In the genomic region with DNA sequence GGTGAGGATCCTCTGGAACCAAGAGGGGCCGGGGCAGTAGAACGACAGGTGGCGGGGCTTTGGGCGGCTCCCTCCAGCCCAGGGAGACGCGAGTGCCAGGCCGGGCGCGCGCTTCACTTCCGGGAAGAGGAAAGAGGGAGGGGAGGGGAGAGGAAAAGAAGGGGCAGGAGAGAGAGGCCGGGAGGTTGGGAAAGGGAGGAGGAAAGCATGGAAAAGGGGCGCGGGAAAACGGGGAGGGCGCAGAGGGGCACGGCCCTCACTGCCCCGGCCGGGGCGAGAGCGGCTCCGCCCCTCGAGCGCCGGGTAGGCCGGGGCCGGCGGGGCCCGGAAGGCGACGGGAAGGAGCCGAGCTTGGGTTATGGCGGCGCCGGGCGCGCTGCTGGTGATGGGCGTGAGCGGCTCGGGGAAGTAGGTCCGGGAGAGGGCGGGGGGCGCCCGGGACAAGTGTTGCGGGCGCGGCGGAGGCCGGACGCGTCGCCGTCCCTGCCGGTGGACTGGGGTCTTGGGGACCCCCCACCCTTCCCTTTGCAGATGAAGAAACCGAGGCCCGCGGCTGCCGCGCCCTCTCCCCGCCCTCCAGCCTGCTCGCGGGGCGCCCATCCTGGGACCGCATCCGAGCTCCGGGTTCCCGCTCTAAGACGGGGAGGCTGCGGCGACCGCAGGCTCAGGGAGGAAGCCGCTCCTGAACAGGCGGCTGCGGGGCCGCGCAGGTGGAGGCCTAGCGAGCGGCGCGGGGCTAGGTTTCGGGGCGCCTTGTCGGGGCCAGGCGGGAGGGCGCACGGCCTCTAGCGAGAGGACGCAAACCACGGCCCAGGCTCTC, we compare ENCODE assay signal across 8 cellular contexts. TPM values are rescaled to one million over a fixed set of nuclear protein-coding genes. Genes with fewer than 3 reads are reported as not detected.
DNase-seq lines count a peak whose midpoint lies in the region; ATAC-seq and TF ChIP-seq lines count a peak whose summit lies in the region.

A gene (plus strand): TSS at position 330 of the 820 bp plus-strand sequence. CDS start 29 bp downstream, at position 359.

- peak within 1 kb of the TSS; percentile 92 for H3K27ac ChIP-seq in duodenal mucosa (ENCODE audit: low read depth, low read length)
- peak within 1 kb of the TSS; percentile 85 to 94 for H3K27ac ChIP-seq in lung (ENCODE audit: low read depth in 1 of 2, low read length in 1 of 2)

- H3K36me3 ChIP-seq in duodenal mucosa (ENCODE audit: control insufficient read depth in 1 of 2, insufficient read depth in 2 of 2, low read length in 2 of 2) = peaks cover 4 to 10% of the 10 kb centered on the region in 2 donors
- H3K36me3 ChIP-seq in lung (ENCODE audit: control insufficient read depth in 2 of 2, insufficient read depth in 2 of 2, low read length in 2 of 2) = no peaks in the 10 kb centered on the region

- no peaks in the 10 kb centered on the region for H3K27me3 ChIP-seq in duodenal mucosa (ENCODE audit: control insufficient read depth in 1 of 2, insufficient read depth in 2 of 2, low read length in 2 of 2)
- H3K27me3 ChIP-seq in lung (ENCODE audit: control insufficient read depth, insufficient read depth) = no peaks in the 10 kb centered on the region

- 0 to 1% methylated on average over 59 to 89 of the region's 89 CpGs for WGBS in lung, 2 donors

- H3K4me3 ChIP-seq in AG04449 (ENCODE audit: low read depth, low read length) (peak within 1 kb of the TSS; percentile 65), duodenal mucosa (ENCODE audit: low read depth in 1 of 2, low read length in 2 of 2) (peak within 1 kb of the TSS; percentile 72 to 80), lung (peak within 1 kb of the TSS; percentile 69)

- DNase-seq in AG04449 (ENCODE audit: low read depth, low spot score) (no peak), NCI-H2196 treated with DMSO at 0.1 percent for 48 hours (lab: John Stamatoyannopoulos, UW; ENCODE audit: unreplicated experiment) (peak; percentile 31), lung (ENCODE audit: low spot score) (peak; percentile 82)
- peak; percentile 44 to 47 for DNase-seq in activated CD4-positive, alpha-beta T cell treated with anti-CD3 and anti-CD28 coated beads, Interleukin-2, amount 50 U/mL, for 4 hours
- DNase-seq in stimulated activated CD8-positive, alpha-beta memory T cell treated with anti-CD3 and anti-CD28 coated beads, Interleukin-12 subunit alpha, Interleukin-12 subunit beta, amount 100 ng/mL, for 1 hour (ENCODE audit: low read depth) = peak; percentile 25

- POLR2A ChIA-PET in AG04449 (lab: Yijun Ruan, JAX) = no interaction called here

- TF ChIP-seq CTCF in AG04449 (IDR thresholded peaks at IDR 0.05; ENCODE audit: insufficient read depth, low read length, missing control alignments) (no peak), lung (IDR thresholded peaks at IDR 0.05; ENCODE audit: control extremely low read depth, extremely low read depth) (no peak)

- H3K4me1 ChIP-seq in duodenal mucosa (ENCODE audit: control insufficient read depth in 1 of 2, insufficient read depth in 2 of 2, low read length in 2 of 2) = peaks cover 26 to 36% of the 10 kb centered on the region in 2 donors
- peaks cover 2 to 4% of the 10 kb centered on the region in 2 donors for H3K4me1 ChIP-seq in lung (ENCODE audit: control insufficient read depth in 2 of 2, insufficient read depth in 2 of 2, low read length in 2 of 2)

- peak; percentile 73 for ATAC-seq in GM18858 (IDR thresholded peaks at IDR 0.05; ENCODE audit: unreplicated experiment)
- peak; percentile 44 for ATAC-seq in HG03060 (IDR thresholded peaks at IDR 0.05; ENCODE audit: low read depth, unreplicated experiment)
- ATAC-seq in lung (ENCODE audit: insufficient read depth, low FRiP score) = peak; percentile 86

- peak within 1 kb of the TSS; percentile 79 to 83 for H3K9ac ChIP-seq in duodenal mucosa (ENCODE audit: low read depth in 1 of 2, low read length in 2 of 2)

- H3K9me3 ChIP-seq in duodenal mucosa (ENCODE audit: control insufficient read depth in 1 of 2, low read length in 2 of 2) (no peaks in the 10 kb centered on the region), lung (ENCODE audit: control insufficient read depth in 2 of 2, insufficient read depth in 1 of 2, low read length in 1 of 2) (no peaks in the 10 kb centered on the region)

- CTCF ChIA-PET in AG04449 (lab: Yijun Ruan, JAX) = interaction anchor here (0.9 to 3.1 kb wide), 8 partner anchors 13 to 298 kb away, joined by 3 to 13 read pairs (median 4); no protein-coding TSS in a partner anchor

RNA-seq across cellular contexts. Expression of the gene that starts here (rescaled TPM):
- total RNA-seq in lung = 1 to 10 TPM; 5.7 to 5.9 TPM
- 1 to 10 TPM; 5.7 to 9.3 TPM for polyA plus RNA-seq in lung
